In the genomic region with DNA sequence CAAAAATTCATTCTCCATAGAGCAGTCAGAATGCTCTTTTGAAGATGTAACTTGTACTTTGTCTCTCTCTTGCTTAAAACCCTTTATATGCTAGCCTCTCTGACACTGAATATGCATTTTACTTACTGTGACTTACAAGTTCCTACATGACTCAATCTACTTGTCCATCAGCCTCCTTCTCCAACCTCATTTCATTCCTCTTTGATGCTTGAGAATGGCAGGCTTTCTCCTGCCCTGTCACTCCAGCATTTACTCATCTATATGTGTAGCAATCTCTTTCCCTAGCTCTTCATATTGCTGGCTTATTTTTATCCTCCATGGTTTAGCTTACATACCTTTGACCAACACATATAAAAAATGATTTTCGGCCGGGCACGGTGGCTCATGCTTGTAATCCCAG, we compare ENCODE assay signal across 32 cellular contexts.
"Had no signal": no experiment of that assay in that cellular context is flagged by ENCODE, and none has a peak within 500 bp of the region (broad histone marks: within the 10 kb centered on the region; RNA-seq: fewer than 3 reads in every experiment).

No MANE protein-coding gene starts in this region.

- H2AFZ ChIP-seq: PC-9 had no signal

- H3K4me3 ChIP-seq: cardiac muscle cell, K562, PC-9 had no signal

- H3K4me2 ChIP-seq: PC-9 had no signal

- H3K36me3 ChIP-seq: brain microvascular endothelial cell, cardiac muscle cell, WERI-Rb-1 had no signal

- ATAC-seq: activated CD8-positive, alpha-beta memory T cell treated with anti-CD3 and anti-CD28 coated beads, Interleukin-2, amount 10 ng/mL, durations not matched to agents 7 days and 5 days; activated naive CD8-positive, alpha-beta T cell treated with anti-CD3 and anti-CD28 coated beads, Interleukin-2, amount 50 U/mL, for 24 hours; K562 had no signal

- DNase-seq: activated CD4-positive, alpha-beta memory T cell treated with anti-CD3 and anti-CD28 coated beads, Interleukin-2, amount 10 ng/mL, durations not matched to agents 7 days and 5 days; activated CD4-positive, alpha-beta T cell treated with anti-CD3 and anti-CD28 coated beads for 1 hour; activated CD4-positive, alpha-beta T cell treated with anti-CD3 and anti-CD28 coated beads for 48 hours; activated CD4-positive, CD25-positive, alpha-beta regulatory T cell; activated CD8-positive, alpha-beta memory T cell treated with anti-CD3 and anti-CD28 coated beads for 24 hours; activated CD8-positive, alpha-beta memory T cell treated with anti-CD3 and anti-CD28 coated beads, Interleukin-2, amount 10 ng/mL, durations not matched to agents 7 days and 5 days; activated CD8-positive, alpha-beta memory T cell treated with anti-CD3 and anti-CD28 coated beads, Interleukin-2, amount 50 U/mL, for 48 hours; activated effector memory CD4-positive, alpha-beta T cell treated with Interleukin-2 at 50 U/mL for 16 hours; activated naive CD4-positive, alpha-beta T cell treated with anti-CD3 and anti-CD28 coated beads, Interleukin-2, amount 10 ng/mL, durations not matched to agents 7 days and 5 days; activated naive CD8-positive, alpha-beta T cell treated with anti-CD3 and anti-CD28 coated beads, Interleukin-2, amount 50 U/mL, for 24 hours; activated T-cell treated with anti-CD3 and anti-CD28 coated beads, Interleukin-2, amount 50 U/mL, for 48 hours; anterior cingulate cortex; brain microvascular endothelial cell; NCI-H1048; NCI-H1105 treated with DMSO at 0.1 percent for 48 hours; NCI-H1436; NCI-H1694; NCI-H1930; NCI-H2081 treated with DMSO at 0.1 percent for 48 hours; NCI-H345; NCI-H524 treated with DMSO at 0.1 percent for 48 hours; NK-92 treated with Interleukin-12 subunit alpha and Interleukin-12 subunit beta, amount 100 ng/mL, for 24 hours; PC-9; Right ventricle myocardium superior; SW 1271; T-helper 1 cell; T-helper 2 cell; T-helper 9 cell; WERI-Rb-1 had no signal

- H3K27me3 ChIP-seq: brain microvascular endothelial cell, cardiac muscle cell had no signal

- H3K27ac ChIP-seq: brain microvascular endothelial cell, cardiac muscle cell, PC-9, RWPE1, WERI-Rb-1 had no signal
